ENCODE assay signal across 8 cellular contexts in the genomic region with DNA sequence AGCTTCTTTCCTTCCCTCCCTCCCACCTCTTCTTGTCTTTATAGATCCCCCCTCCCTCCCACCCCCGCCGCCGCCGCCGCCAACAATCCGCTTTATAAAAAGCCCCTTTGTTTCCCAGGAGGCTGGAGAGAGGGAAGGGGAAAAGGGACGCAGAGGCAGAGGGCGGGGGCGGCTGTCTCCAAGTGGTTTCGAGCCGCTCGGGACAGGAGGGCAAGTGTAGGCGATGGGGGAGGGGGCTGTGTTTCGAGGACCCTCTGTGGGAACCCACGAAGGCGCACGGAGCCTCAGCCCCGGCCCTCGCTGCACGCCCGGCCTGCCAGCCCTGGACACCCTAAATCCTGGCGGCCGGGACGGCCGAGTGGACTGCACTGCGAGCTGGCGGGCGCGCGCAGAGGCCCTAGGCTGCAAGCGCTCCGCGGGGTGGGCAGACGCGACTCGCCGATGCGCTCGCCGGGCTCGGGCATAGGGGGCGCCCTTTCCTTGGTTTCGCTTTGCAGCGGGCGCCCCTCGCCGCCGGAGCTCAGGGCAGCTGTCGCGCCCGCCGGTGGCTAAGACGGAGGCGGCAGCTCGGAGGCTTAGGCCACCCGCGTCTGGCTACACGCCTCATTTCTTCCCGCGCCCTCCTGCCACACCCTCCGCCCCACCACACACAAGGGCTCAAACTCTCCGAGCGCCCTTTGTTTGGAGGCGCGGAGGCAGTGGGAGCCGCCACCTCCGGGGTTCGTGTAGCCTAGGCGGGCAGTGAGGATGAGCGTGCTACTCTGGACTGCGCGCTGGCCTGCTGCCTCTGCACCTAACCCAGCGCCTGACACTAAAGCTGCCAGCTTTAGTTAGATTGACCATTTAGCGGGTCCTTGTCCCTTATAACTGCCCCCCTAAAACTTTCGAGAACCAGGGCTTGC. TPM values are rescaled to one million over a fixed set of nuclear protein-coding genes. Genes with fewer than 3 reads are reported as not detected.
DNase-seq lines count a peak whose midpoint lies in the region; ATAC-seq and TF ChIP-seq lines count a peak whose summit lies in the region.

No MANE protein-coding gene starts in this region.

- H3K4me3 ChIP-seq in BLaER1 treated with 17β-estradiol and CSF1 and Interleukin-3, amounts not matched to agents 10 nM and 100 nM = peak overlapping the region; percentile 58 to 72 (median 63)
- H3K4me3 ChIP-seq in HUES64 (ENCODE audit: low read length) = peak overlapping the region; percentile 60

- DNase-seq in left ventricle myocardium superior (peak; percentile 86), pons (ENCODE audit: low spot score) (peak; percentile 71), NCI-H510A treated with DMSO at 0.1 percent for 48 hours (lab: John Stamatoyannopoulos, UW) (no peak)

- H3K27me3 ChIP-seq in BLaER1 treated with 17β-estradiol and CSF1 and Interleukin-3, amounts not matched to agents 10 nM and 100 nM = peaks cover 46 to 70% (median 67%) of the 10 kb centered on the region in 11 experiments
- peaks cover 63% of the 10 kb centered on the region for H3K27me3 ChIP-seq in HUES64 (ENCODE audit: insufficient read depth, low read length)

- peaks cover 31 to 54% (median 40%) of the 10 kb centered on the region in 11 experiments for H3K9me3 ChIP-seq in BLaER1 treated with 17β-estradiol and CSF1 and Interleukin-3, amounts not matched to agents 10 nM and 100 nM (replicated peaks in 1 of 11)
- H3K9me3 ChIP-seq in HUES64 (ENCODE audit: insufficient read depth, low read depth, low read length) = no peaks in the 10 kb centered on the region

- H3K9ac ChIP-seq in BLaER1 treated with 17β-estradiol and CSF1 and Interleukin-3, amounts not matched to agents 10 nM and 100 nM = peak overlapping the region; percentile 38 to 71 (median 58); a peak in 19 of 22 replicates
- no peak overlapping the region for H3K9ac ChIP-seq in HUES64 (ENCODE audit: low read depth, low read length)

- peak overlapping the region in 4 of 11 experiments; percentile 23 to 48 (median 47); a peak in 6 of 22 replicates for H3K27ac ChIP-seq in BLaER1 treated with 17β-estradiol and CSF1 and Interleukin-3, amounts not matched to agents 10 nM and 100 nM
- H3K27ac ChIP-seq in HUES64 (ENCODE audit: low read depth, low read length) (no peak overlapping the region), angular gyrus (ENCODE audit: low read depth, low read length) (peak overlapping the region; percentile 60)

- ATAC-seq in SK-N-SH treated with all-trans-retinoic acid at 6 μM for 48 hours = peak; percentile 49
- ATAC-seq in left ventricle myocardium superior = peak; percentile 78
- no peak for ATAC-seq in GM18519 (IDR thresholded peaks at IDR 0.05; ENCODE audit: low FRiP score, unreplicated experiment)

- H3K4me2 ChIP-seq in BLaER1 treated with 17β-estradiol and CSF1 and Interleukin-3, amounts not matched to agents 10 nM and 100 nM = peak overlapping the region; percentile 82 to 94 (median 91)

- no peaks in the 10 kb centered on the region for H3K36me3 ChIP-seq in BLaER1 treated with 17β-estradiol and CSF1 and Interleukin-3, amounts not matched to agents 10 nM and 100 nM
- no peaks in the 10 kb centered on the region for H3K36me3 ChIP-seq in HUES64 (ENCODE audit: insufficient read depth, low read length)

- H3K4me1 ChIP-seq in BLaER1 treated with 17β-estradiol and CSF1 and Interleukin-3, amounts not matched to agents 10 nM and 100 nM = peaks cover 0 to 40% (median 26%) of the 10 kb centered on the region in 10 experiments; a peak in 16 of 20 replicates
- H3K4me1 ChIP-seq in HUES64 (ENCODE audit: insufficient read depth, low read length) = peaks cover 4% of the 10 kb centered on the region

- H4K20me1 ChIP-seq in BLaER1 treated with 17β-estradiol and CSF1 and Interleukin-3, amounts not matched to agents 10 nM and 100 nM = peaks cover 0 to 21% (median 7%) of the 10 kb centered on the region in 11 experiments; a peak in 8 of 22 replicates

- under 1% methylated on average over 69 of the region's 75 CpGs for WGBS in HUES64

- intact Hi-C loops in left ventricle myocardium superior (cut with micrococcal nuclease) = no loop called here

TF ChIP-seq in SK-N-SH treated with all-trans-retinoic acid at 6 μM for 48 hours, 23 proteins besides CTCF, POLR2A, EP300 and RAD21:
- TF ChIP-seq BACH2 (CRISPR knock-in tag; IDR thresholded peaks at IDR 0.05; ENCODE audit: borderline replicate concordance) (no peak), ARNTL (CRISPR knock-in tag; IDR thresholded peaks at IDR 0.05; ENCODE audit: borderline replicate concordance, low read depth) (no peak), ZC3H10 (CRISPR knock-in tag; IDR thresholded peaks at IDR 0.05) (no peak), CSDC2 (CRISPR knock-in tag; IDR thresholded peaks at IDR 0.05) (no peak), ZNF565 (CRISPR knock-in tag; conservative IDR thresholded peaks at IDR 0.05; ENCODE audit: low read depth) (no peak), SNAI2 (CRISPR knock-in tag; IDR thresholded peaks at IDR 0.05) (no peak), TSHZ2 (CRISPR knock-in tag; IDR thresholded peaks at IDR 0.05) (no peak), ESRRG (CRISPR knock-in tag; IDR thresholded peaks at IDR 0.05) (no peak), ZFP30 (CRISPR knock-in tag; IDR thresholded peaks at IDR 0.05) (no peak), OSR1 (CRISPR knock-in tag; IDR thresholded peaks at IDR 0.05) (no peak), ZNF8 (CRISPR knock-in tag; IDR thresholded peaks at IDR 0.05) (no peak), TOX (CRISPR knock-in tag; IDR thresholded peaks at IDR 0.05; ENCODE audit: borderline replicate concordance) (no peak), TCF4 (CRISPR knock-in tag; IDR thresholded peaks at IDR 0.05; ENCODE audit: borderline replicate concordance) (no peak)
- TF ChIP-seq, protein P1, sequence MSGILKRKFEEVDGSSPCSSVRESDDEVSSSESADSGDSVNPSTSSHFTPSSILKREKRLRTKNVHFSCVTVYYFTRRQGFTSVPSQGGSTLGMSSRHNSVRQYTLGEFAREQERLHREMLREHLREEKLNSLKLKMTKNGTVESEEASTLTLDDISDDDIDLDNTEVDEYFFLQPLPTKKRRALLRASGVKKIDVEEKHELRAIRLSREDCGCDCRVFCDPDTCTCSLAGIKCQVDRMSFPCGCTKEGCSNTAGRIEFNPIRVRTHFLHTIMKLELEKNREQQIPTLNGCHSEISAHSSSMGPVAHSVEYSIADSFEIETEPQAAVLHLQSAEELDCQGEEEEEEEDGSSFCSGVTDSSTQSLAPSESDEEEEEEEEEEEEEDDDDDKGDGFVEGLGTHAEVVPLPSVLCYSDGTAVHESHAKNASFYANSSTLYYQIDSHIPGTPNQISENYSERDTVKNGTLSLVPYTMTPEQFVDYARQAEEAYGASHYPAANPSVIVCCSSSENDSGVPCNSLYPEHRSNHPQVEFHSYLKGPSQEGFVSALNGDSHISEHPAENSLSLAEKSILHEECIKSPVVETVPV (CRISPR knock-in tag; IDR thresholded peaks at IDR 0.05) = no peak

RNA-seq across cellular contexts. Expression of gene MAMLD1, which starts 2.2 kb away (rescaled TPM):
- 0.40 TPM for polyA plus RNA-seq in HUES64 (2013, experiment 1 of 2)
- 0.70 TPM for polyA plus RNA-seq in HUES64 (2013, experiment 2 of 2)
- 2.3 TPM for total RNA-seq in left ventricle myocardium superior
